In genomic region chr20:18650224-18650623, GRCh38 we compare ENCODE assay signal across 18 cellular contexts.
"Had no signal": no experiment of that assay in that cellular context is flagged by ENCODE, and none has a peak within 500 bp of the region (broad histone marks: within the 10 kb centered on the region; RNA-seq: fewer than 3 reads in every experiment).

No MANE protein-coding gene starts in this region.

- H3K27ac ChIP-seq: brain microvascular endothelial cell, hepatocyte, parathyroid adenoma, skin epidermis, tibial artery, uterus had no signal

- H3K27me3 ChIP-seq: brain microvascular endothelial cell, hepatocyte, tibial artery, uterus had no signal

- H3K36me3 ChIP-seq: brain microvascular endothelial cell, tibial artery, uterus had no signal

- H3K9me3 Mint-ChIP-seq: activated T-cell treated with anti-CD3 and anti-CD28 coated beads, Interleukin-2, amount 50 U/mL, for 4 hours; endodermal cell; mesothelial cell of epicardium had no signal

- H3K79me2 ChIP-seq: hepatocyte had no signal

- H2AFZ ChIP-seq: hepatocyte, parathyroid adenoma had no signal

- H3K36me3 Mint-ChIP-seq: mesothelial cell of epicardium had no signal

- H3K9me3 ChIP-seq: tibial artery, uterus had no signal

- H3K27me3 Mint-ChIP-seq: activated naive CD8-positive, alpha-beta T cell had no signal

- DNase-seq: activated CD4-positive, alpha-beta T cell treated with anti-CD3 and anti-CD28 coated beads, Interleukin-2, amount 50 U/mL, for 4 hours; activated CD4-positive, CD25-positive, alpha-beta regulatory T cell; activated gamma-delta T cell; activated T-cell treated with anti-CD3 and anti-CD28 coated beads, Interleukin-2, amount 50 U/mL, for 4 hours; amygdala; brain microvascular endothelial cell; cerebellar nuclear complex; dermis blood vessel endothelial cell; endodermal cell; erythroblast; retina; tibial artery; uterus had no signal

- H3K27ac Mint-ChIP-seq: activated naive CD8-positive, alpha-beta T cell; endodermal cell; mesothelial cell of epicardium had no signal

- H3K4me2 ChIP-seq: hepatocyte had no signal

- ATAC-seq: activated T-cell treated with anti-CD3 and anti-CD28 coated beads, Interleukin-2, amount 50 U/mL, for 4 hours had no signal

- H3K4me3 Mint-ChIP-seq: activated naive CD8-positive, alpha-beta T cell; activated T-cell treated with anti-CD3 and anti-CD28 coated beads, Interleukin-2, amount 50 U/mL, for 4 hours; endodermal cell; mesothelial cell of epicardium had no signal

- H3K4me1 ChIP-seq: uterus had no signal

- H3K4me3 ChIP-seq: hepatocyte, skin epidermis, tibial artery, uterus had no signal
